Comparison of ENCODE assay signal across 8 cellular contexts in genomic region chr1:2921970-2922686, GRCh38.
A peak's percentile ranks its signal among the peaks of the same experiment; 100 is the strongest.
DNase-seq lines count a peak whose midpoint lies in the region; ATAC-seq, FAIRE-seq and TF ChIP-seq lines count a peak whose summit lies in the region.

No MANE protein-coding gene starts in this region.

- H3K4me3 ChIP-seq in bronchial epithelial cell (ENCODE audit: low read depth, low read length): no peak overlapping the region

- TF ChIP-seq POLR2A in GM12891 (IDR thresholded peaks at IDR 0.05; ENCODE audit: low read depth, low read length): no peak

- DNase-seq in GM12891 (ENCODE audit: insufficient read length, low spot score): peak; percentile 69
- DNase-seq in bronchial epithelial cell (ENCODE audit: low read depth): no peak
- peak; percentile 47 for DNase-seq in stimulated activated CD4-positive, alpha-beta T cell treated with anti-CD3 and anti-CD28 coated beads, Interleukin-12 subunit alpha, Interleukin-12 subunit beta, amount 100 ng/mL, for 4 hours
- no peak for DNase-seq in medulla oblongata (ENCODE audit: extremely low spot score)
- DNase-seq in ecto neural progenitor cell (ENCODE audit: low spot score): no peak
- no peak for DNase-seq in NCI-H2081 (lab: John Stamatoyannopoulos, UW)

- no peaks in the 10 kb centered on the region for H3K27me3 ChIP-seq in bronchial epithelial cell (ENCODE audit: control insufficient read depth, insufficient read depth, low read length)

- no peak for FAIRE-seq in GM12891 (lab: Jason Lieb, UNC)
- no peak for FAIRE-seq in bronchial epithelial cell (lab: Jason Lieb, UNC)

- peak; percentile 18 for TF ChIP-seq CTCF in bronchial epithelial cell (IDR thresholded peaks at IDR 0.05; ENCODE audit: insufficient read depth, low read length, severe bottlenecking)

- ATAC-seq in SK-N-SH treated with all-trans-retinoic acid at 6 μM for 48 hours: 0 out of 3 replicates have a peak, but pooled peaks have one; percentile 38
- ATAC-seq in GM21576 (IDR thresholded peaks at IDR 0.05; ENCODE audit: unreplicated experiment): no peak

- no peaks in the 10 kb centered on the region for H3K36me3 ChIP-seq in bronchial epithelial cell (ENCODE audit: control insufficient read depth, insufficient read depth, low read length)

TF ChIP-seq in GM12891, 5 proteins besides CTCF, POLR2A, EP300 and RAD21:
- no peak for TF ChIP-seq TAF1 (IDR thresholded peaks at IDR 0.05; ENCODE audit: low read depth, low read length)
- TF ChIP-seq POLR2AphosphoS5 (IDR thresholded peaks at IDR 0.05; ENCODE audit: low read depth, low read length): no peak
- no peak for TF ChIP-seq SPI1 (IDR thresholded peaks at IDR 0.05; ENCODE audit: low read depth, low read length)
- no peak for TF ChIP-seq POU2F2 (IDR thresholded peaks at IDR 0.05; ENCODE audit: low read depth, low read length)
- no peak for TF ChIP-seq PAX5 (IDR thresholded peaks at IDR 0.05; ENCODE audit: insufficient read depth, low read length, severe bottlenecking)

TF ChIP-seq in SK-N-SH treated with all-trans-retinoic acid at 6 μM for 48 hours, 23 proteins besides CTCF, POLR2A, EP300 and RAD21:
- TF ChIP-seq GLIS3 (CRISPR knock-in tag; IDR thresholded peaks at IDR 0.05) (no peak), ZNF565 (CRISPR knock-in tag; conservative IDR thresholded peaks at IDR 0.05; ENCODE audit: low read depth) (no peak), SNAI2 (CRISPR knock-in tag; IDR thresholded peaks at IDR 0.05) (no peak), ISL1 (CRISPR knock-in tag; IDR thresholded peaks at IDR 0.05) (no peak), BACH2 (CRISPR knock-in tag; IDR thresholded peaks at IDR 0.05; ENCODE audit: borderline replicate concordance) (no peak), RARB (CRISPR knock-in tag; IDR thresholded peaks at IDR 0.05) (no peak), ZNF8 (CRISPR knock-in tag; IDR thresholded peaks at IDR 0.05) (no peak), POU6F1 (CRISPR knock-in tag; IDR thresholded peaks at IDR 0.05; ENCODE audit: borderline replicate concordance, low read depth) (no peak), OSR1 (CRISPR knock-in tag; IDR thresholded peaks at IDR 0.05) (no peak), PPARA (CRISPR knock-in tag; IDR thresholded peaks at IDR 0.05; ENCODE audit: borderline replicate concordance) (no peak), ZC3H10 (CRISPR knock-in tag; IDR thresholded peaks at IDR 0.05) (no peak), ESRRG (CRISPR knock-in tag; IDR thresholded peaks at IDR 0.05) (no peak), PATZ1 (CRISPR knock-in tag; IDR thresholded peaks at IDR 0.05; ENCODE audit: borderline replicate concordance) (no peak), ZNF70 (CRISPR knock-in tag; IDR thresholded peaks at IDR 0.05) (no peak), ZFP3 (CRISPR knock-in tag; IDR thresholded peaks at IDR 0.05) (no peak)
- TF ChIP-seq, protein P1, sequence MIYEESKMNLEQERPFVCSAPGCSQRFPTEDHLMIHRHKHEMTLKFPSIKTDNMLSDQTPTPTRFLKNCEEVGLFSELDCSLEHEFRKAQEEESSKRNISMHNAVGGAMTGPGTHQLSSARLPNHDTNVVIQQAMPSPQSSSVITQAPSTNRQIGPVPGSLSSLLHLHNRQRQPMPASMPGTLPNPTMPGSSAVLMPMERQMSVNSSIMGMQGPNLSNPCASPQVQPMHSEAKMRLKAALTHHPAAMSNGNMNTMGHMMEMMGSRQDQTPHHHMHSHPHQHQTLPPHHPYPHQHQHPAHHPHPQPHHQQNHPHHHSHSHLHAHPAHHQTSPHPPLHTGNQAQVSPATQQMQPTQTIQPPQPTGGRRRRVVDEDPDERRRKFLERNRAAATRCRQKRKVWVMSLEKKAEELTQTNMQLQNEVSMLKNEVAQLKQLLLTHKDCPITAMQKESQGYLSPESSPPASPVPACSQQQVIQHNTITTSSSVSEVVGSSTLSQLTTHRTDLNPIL (CRISPR knock-in tag; IDR thresholded peaks at IDR 0.05; ENCODE audit: low read depth): no peak
- TF ChIP-seq, protein P2, sequence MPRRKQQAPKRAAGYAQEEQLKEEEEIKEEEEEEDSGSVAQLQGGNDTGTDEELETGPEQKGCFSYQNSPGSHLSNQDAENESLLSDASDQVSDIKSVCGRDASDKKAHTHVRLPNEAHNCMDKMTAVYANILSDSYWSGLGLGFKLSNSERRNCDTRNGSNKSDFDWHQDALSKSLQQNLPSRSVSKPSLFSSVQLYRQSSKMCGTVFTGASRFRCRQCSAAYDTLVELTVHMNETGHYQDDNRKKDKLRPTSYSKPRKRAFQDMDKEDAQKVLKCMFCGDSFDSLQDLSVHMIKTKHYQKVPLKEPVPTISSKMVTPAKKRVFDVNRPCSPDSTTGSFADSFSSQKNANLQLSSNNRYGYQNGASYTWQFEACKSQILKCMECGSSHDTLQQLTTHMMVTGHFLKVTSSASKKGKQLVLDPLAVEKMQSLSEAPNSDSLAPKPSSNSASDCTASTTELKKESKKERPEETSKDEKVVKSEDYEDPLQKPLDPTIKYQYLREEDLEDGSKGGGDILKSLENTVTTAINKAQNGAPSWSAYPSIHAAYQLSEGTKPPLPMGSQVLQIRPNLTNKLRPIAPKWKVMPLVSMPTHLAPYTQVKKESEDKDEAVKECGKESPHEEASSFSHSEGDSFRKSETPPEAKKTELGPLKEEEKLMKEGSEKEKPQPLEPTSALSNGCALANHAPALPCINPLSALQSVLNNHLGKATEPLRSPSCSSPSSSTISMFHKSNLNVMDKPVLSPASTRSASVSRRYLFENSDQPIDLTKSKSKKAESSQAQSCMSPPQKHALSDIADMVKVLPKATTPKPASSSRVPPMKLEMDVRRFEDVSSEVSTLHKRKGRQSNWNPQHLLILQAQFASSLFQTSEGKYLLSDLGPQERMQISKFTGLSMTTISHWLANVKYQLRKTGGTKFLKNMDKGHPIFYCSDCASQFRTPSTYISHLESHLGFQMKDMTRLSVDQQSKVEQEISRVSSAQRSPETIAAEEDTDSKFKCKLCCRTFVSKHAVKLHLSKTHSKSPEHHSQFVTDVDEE (CRISPR knock-in tag; IDR thresholded peaks at IDR 0.05): no peak

Comparison
In these comparisons a context has a peak if more than half of its experiments do, and no peak if none do; other contexts are left out.
1. DNase-seq: peak in GM12891 (single experiment) and stimulated activated CD4-positive, alpha-beta T cell treated with anti-CD3 and anti-CD28 coated beads, Interleukin-12 subunit alpha, Interleukin-12 subunit beta, amount 100 ng/mL, for 4 hours (single experiment); none in bronchial epithelial cell (single experiment), medulla oblongata (single experiment), ecto neural progenitor cell (single experiment) and NCI-H2081 (0 of 2).